In genomic region chr21:43810505-43811261, GRCh38 we compare ENCODE assay signal across 8 cellular contexts. TPM values are rescaled to one million over a fixed set of nuclear protein-coding genes. Genes with fewer than 3 reads are reported as not detected.
DNase-seq lines count a peak whose midpoint lies in the region; ATAC-seq, FAIRE-seq and TF ChIP-seq lines count a peak whose summit lies in the region.

No MANE protein-coding gene starts in this region.

- no peak for DNase-seq in AG04450 (ENCODE audit: low read depth, low spot score)
- DNase-seq in HL-60 (ENCODE audit: low read depth in 1 of 2, low spot score in 1 of 2) = peak in 1 of 2 experiments; percentile 92
- peak; percentile 61 for DNase-seq in NK-92 treated with Interleukin-12 subunit alpha and Interleukin-12 subunit beta, amount 100 ng/mL, for 24 hours (lab: John Stamatoyannopoulos, UW)
- DNase-seq in activated CD8-positive, alpha-beta memory T cell treated with anti-CD3 and anti-CD28 coated beads for 48 hours (ENCODE audit: low read depth in 2 of 3, low spot score in 2 of 3) = peak; percentile 76 to 98 (median 96)
- peak; percentile 41 to 100 for DNase-seq in H1 (ENCODE audit: low read depth in 1 of 2, low spot score in 2 of 2)
- peak; percentile 78 to 79 for DNase-seq in stimulated activated CD8-positive, alpha-beta memory T cell treated with anti-CD3 and anti-CD28 coated beads, Interleukin-4, amount 100 ng/mL, for 1 hour (ENCODE audit: low read depth in 2 of 2, low spot score in 1 of 2)

- H2AK5ac ChIP-seq in H1 (ENCODE audit: low read depth, low read length) = no peak overlapping the region

- H3K79me1 ChIP-seq in H1 (ENCODE audit: low read depth, low read length) = no peaks in the 10 kb centered on the region

- peak overlapping the region in 1 of 2 experiments; percentile 42; a peak in 3 of 4 replicates for H3K4me2 ChIP-seq in H1 (ENCODE audit: insufficient read depth in 1 of 2, low read depth in 2 of 2, low read length in 2 of 2)

- H2BK12ac ChIP-seq in H1 (ENCODE audit: low read depth, low read length) = peak overlapping the region; percentile 50; the same call in 1 of the 2 replicates

- no peak overlapping the region for H3K14ac ChIP-seq in H1 (ENCODE audit: insufficient read length)

- no peaks in the 10 kb centered on the region; a peak in 2 of 8 replicates for H3K36me3 ChIP-seq in H1 (ENCODE audit: control insufficient read depth in 2 of 4, insufficient read depth in 4 of 4, low read length in 3 of 4)

- no peak for TF ChIP-seq POLR2A in H1 (IDR thresholded peaks at IDR 0.05; ENCODE audit: control extremely low read depth in 1 of 2, low read depth in 2 of 2, low read length in 2 of 2)

- H2BK5ac ChIP-seq in H1 (ENCODE audit: low read depth, low read length) = 0 out of 2 replicates have a peak overlapping the region, but pooled peaks have one; percentile 20

- H3K9me3 ChIP-seq in AG04450 (ENCODE audit: control insufficient read depth, insufficient read depth, low read length) (no peaks in the 10 kb centered on the region), H1 (ENCODE audit: insufficient read depth in 2 of 2, low read depth in 1 of 2, low read length in 1 of 2) (no peaks in the 10 kb centered on the region), mononuclear cell (ENCODE audit: low read depth, low read length) (no peaks in the 10 kb centered on the region)

- H4K20me1 ChIP-seq in H1 (replicated peaks in 1 of 2; ENCODE audit: control insufficient read depth in 1 of 2, insufficient read depth in 2 of 2, low read length in 2 of 2) = peaks cover 0 to 2% of the 10 kb centered on the region in 2 experiments

- H3K23ac ChIP-seq in H1 (ENCODE audit: insufficient read length) = no peak overlapping the region

- H3K4me3 ChIP-seq in AG04450 (ENCODE audit: low read depth, low read length) (no peak overlapping the region), HL-60 (replicated peaks; ENCODE audit: insufficient read depth, low read length) (peak overlapping the region; percentile 14), H1 (ENCODE audit: extremely low read depth in 1 of 4, insufficient read depth in 2 of 4, low read depth in 3 of 4, low read length in 4 of 4) (no peak overlapping the region; a peak in 1 of 8 replicates), mononuclear cell (ENCODE audit: low read length) (peak overlapping the region; percentile 41)

- TF ChIP-seq RAD21 in H1 (IDR thresholded peaks at IDR 0.05 in 1 of 2, conservative IDR thresholded peaks at IDR 0.05 in 1 of 2; ENCODE audit: low read depth in 2 of 2, low read length in 2 of 2) = peak; percentile 97 to 99

- no peak overlapping the region for H2AFZ ChIP-seq in H1 (ENCODE audit: low read length)

- no peak overlapping the region for H3K56ac ChIP-seq in H1 (replicated peaks; ENCODE audit: insufficient read length, low read depth, low read length)

- H2BK20ac ChIP-seq in H1 (ENCODE audit: low read length) = 0 out of 2 replicates have a peak overlapping the region, but pooled peaks have one; percentile 21

- CTCF ChIA-PET in AG04450 (lab: Charles Lee) (interaction anchor here (0.5 to 1.5 kb wide), 8 partner anchors 9 to 214 kb away, joined by 3 to 6 read pairs (median 4); no protein-coding TSS in a partner anchor), H1 (lab: Charles Lee; ENCODE audit: partially characterized antibody) (interaction anchor here (0.7 to 2.4 kb wide), 34 partner anchors 9 to 257 kb away, joined by 3 to 15 read pairs (median 4); no protein-coding TSS in a partner anchor)

- H3K79me2 ChIP-seq in H1 (ENCODE audit: control insufficient read depth in 1 of 2, insufficient read depth in 2 of 2, low read length in 2 of 2) = no peaks in the 10 kb centered on the region

- no peak overlapping the region for H4K5ac ChIP-seq in H1 (ENCODE audit: insufficient read length, low read depth, low read length)

- H3K4ac ChIP-seq in H1 (replicated peaks; ENCODE audit: insufficient read length, low read depth, low read length) = no peak overlapping the region

- TF ChIP-seq EP300 in H1 (IDR thresholded peaks at IDR 0.05; ENCODE audit: borderline replicate concordance in 1 of 2, low read depth in 2 of 2, low read length in 2 of 2) = no peak

- H3K23me2 ChIP-seq in H1 (ENCODE audit: low read depth, low read length) = peaks cover 2% of the 10 kb centered on the region; the same call in 1 of the 2 replicates

- H3K27ac ChIP-seq in AG04450 (ENCODE audit: low read depth, low read length) = no peak overlapping the region
- H3K27ac ChIP-seq in HL-60 (replicated peaks) = peak overlapping the region; percentile 6
- no peak overlapping the region for H3K27ac ChIP-seq in H1 (ENCODE audit: low read depth, low read length)

- H4K8ac ChIP-seq in H1 (ENCODE audit: extremely low read depth, insufficient read depth, low read length) = no peak overlapping the region; the same call in 1 of the 2 replicates

- peak overlapping the region; percentile 6 for H4K91ac ChIP-seq in H1 (replicated peaks; ENCODE audit: insufficient read length, low read length)

- no peak overlapping the region; a peak in 1 of 7 replicates for H3K9ac ChIP-seq in H1 (replicated peaks in 1 of 4; ENCODE audit: extremely low read depth in 1 of 4, low read depth in 3 of 4, low read length in 3 of 4)

- TF ChIP-seq CTCF in AG04450 (IDR thresholded peaks at IDR 0.05; ENCODE audit: low read depth, low read length) (peak; percentile 93), HL-60 (IDR thresholded peaks at IDR 0.05; ENCODE audit: insufficient read depth, low read length) (peak; percentile 85), H1 (IDR thresholded peaks at IDR 0.05; ENCODE audit: control extremely low read depth in 1 of 3, insufficient read depth in 1 of 3, low read depth in 1 of 3, low read length in 3 of 3) (peak in 2 of 3 experiments; percentile 92 to 97; a peak in 3 of 4 replicates)

- POLR2A ChIA-PET in AG04450 (lab: Yijun Ruan, JAX) (interaction anchor here (2.6 kb wide), 1 partner anchor 165 kb away, joined by 7 read pairs; no protein-coding TSS in a partner anchor), H1 (lab: Charles Lee; ENCODE audit: partially characterized antibody) (interaction anchor here (0.8 to 8.4 kb wide), 8 partner anchors 8 to 97 kb away, joined by 3 to 80 read pairs (median 4); partner anchors contain the start of gene RRP1)

- peak; percentile 46 for ATAC-seq in GM18861 (IDR thresholded peaks at IDR 0.05; ENCODE audit: unreplicated experiment)

- no peak overlapping the region for H2BK120ac ChIP-seq in H1 (replicated peaks; ENCODE audit: low read depth, low read length)

- WGBS in H1 (ENCODE audit: extremely low coverage in 1 of 2, insufficient coverage in 1 of 2, insufficient read length in 1 of 2, insufficient replicate concordance in 2 of 2, low coverage in 1 of 2, low lambda C conversion rate in 2 of 2, missing lambda C conversion rate in 1 of 2), 2 experiments = 42% methylated on average over 18 of the region's 23 CpGs; no CpG with 5 or more reads in 1 of the 2 experiments

- no peak for FAIRE-seq in H1 (lab: Jason Lieb, UNC)

- peak overlapping the region; percentile 96; the same call in 1 of the 2 replicates for H2BK15ac ChIP-seq in H1 (ENCODE audit: low read length)

- H3K18ac ChIP-seq in H1 (ENCODE audit: extremely low read depth, low read length) = peak overlapping the region; percentile 11; the same call in 1 of the 2 replicates

- peaks cover 0 to 15% (median 12%) of the 10 kb centered on the region in 4 experiments; a peak in 6 of 7 replicates for H3K4me1 ChIP-seq in H1 (replicated peaks in 1 of 4; ENCODE audit: control insufficient read depth in 3 of 4, insufficient read depth in 4 of 4, low read length in 3 of 4)
- H3K4me1 ChIP-seq in mononuclear cell (ENCODE audit: insufficient read depth, low read length) = peaks cover 42% of the 10 kb centered on the region

- H3K27me3 ChIP-seq in AG04450 (ENCODE audit: control insufficient read depth, insufficient read depth, low read length) (peaks cover 3% of the 10 kb centered on the region), HL-60 (ENCODE audit: insufficient read depth, poor library complexity, severe bottlenecking) (no peaks in the 10 kb centered on the region), H1 (replicated peaks in 1 of 4; ENCODE audit: control insufficient read depth in 3 of 4, extremely low read depth in 1 of 4, insufficient read depth in 3 of 4, low read length in 3 of 4) (no peaks in the 10 kb centered on the region), mononuclear cell (ENCODE audit: insufficient read depth, low read length) (no peaks in the 10 kb centered on the region)

RNA-seq across cellular contexts. Expression of gene RRP1, which starts 21.3 kb away (rescaled TPM):
- polyA plus RNA-seq in AG04450 (2011; rRNA removed) (8.2 and 10.6 TPM in 2 replicates), H1 (2011; rRNA removed) (11.6 and 22.8 TPM in 2 replicates)
- polyA minus RNA-seq in AG04450 (2011; rRNA and poly(A)+ RNA removed) = 8.5 and 12.2 TPM in 2 replicates
- total RNA-seq in H1 (2021; fragmentation: NEBNext Ultra II Directional; extraction: Animal tissue kit (Norgen Biotek cat#: 25700)) = 54.3 and 55.2 TPM in 2 replicates
- polyA plus RNA-seq in H1 (2011; cell fraction: cytosol; rRNA removed) = 30.9 TPM
- 73.1 TPM for polyA plus RNA-seq in H1 (2011; cell fraction: nucleus; rRNA removed)
- 44.1 to 55.7 TPM (median 49.9 TPM) in 4 replicates for polyA plus RNA-seq in H1 (2012, experiment 1 of 2)
- polyA plus RNA-seq in H1 (2012, experiment 2 of 2) = 36.7 TPM
- polyA plus RNA-seq in H1 (2013, experiment 1 of 2) = 34.0 TPM
- polyA plus RNA-seq in H1 (2013, experiment 2 of 2) = 32.3 TPM
- 23.5 and 28.3 TPM in 2 replicates for polyA minus RNA-seq in H1 (2011; rRNA and poly(A)+ RNA removed)
- 18.1 TPM for polyA minus RNA-seq in H1 (2011; cell fraction: cytosol; rRNA and poly(A)+ RNA removed)
- 53.8 TPM for polyA minus RNA-seq in H1 (2011; cell fraction: nucleus; rRNA and poly(A)+ RNA removed)
- 10.0 TPM for total RNA-seq in mononuclear cell

RNA-seq across cellular contexts. Expression of gene CSTB, which starts 34.6 kb away (rescaled TPM):
- polyA plus RNA-seq in AG04450 (2011; rRNA removed) (54.3 and 62.0 TPM in 2 replicates), H1 (2011; rRNA removed) (63.1 and 64.1 TPM in 2 replicates)
- 29.1 and 31.3 TPM in 2 replicates for polyA minus RNA-seq in AG04450 (2011; rRNA and poly(A)+ RNA removed)
- 53.8 and 54.5 TPM in 2 replicates for total RNA-seq in H1 (2021; fragmentation: NEBNext Ultra II Directional; extraction: Animal tissue kit (Norgen Biotek cat#: 25700))
- polyA plus RNA-seq in H1 (2011; cell fraction: cytosol; rRNA removed) = 51.1 TPM
- 43.7 TPM for polyA plus RNA-seq in H1 (2011; cell fraction: nucleus; rRNA removed)
- 74.6 to 90.9 TPM (median 78.1 TPM) in 4 replicates for polyA plus RNA-seq in H1 (2012, experiment 1 of 2)
- 68.8 TPM for polyA plus RNA-seq in H1 (2012, experiment 2 of 2)
- 121 TPM for polyA plus RNA-seq in H1 (2013, experiment 1 of 2)
- 128 TPM for polyA plus RNA-seq in H1 (2013, experiment 2 of 2)
- polyA minus RNA-seq in H1 (2011; rRNA and poly(A)+ RNA removed) = 31.5 and 33.0 TPM in 2 replicates
- 17.4 TPM for polyA minus RNA-seq in H1 (2011; cell fraction: cytosol; rRNA and poly(A)+ RNA removed)
- polyA minus RNA-seq in H1 (2011; cell fraction: nucleus; rRNA and poly(A)+ RNA removed) = 15.0 TPM
- 9.4 TPM for total RNA-seq in mononuclear cell

RNA-seq across cellular contexts. Expression of gene AGPAT3, which starts 54.3 kb away (rescaled TPM):
- polyA plus RNA-seq in AG04450 (2011; rRNA removed) (36.1 and 47.2 TPM in 2 replicates), H1 (2011; rRNA removed) (6.7 and 7.3 TPM in 2 replicates)
- polyA minus RNA-seq in AG04450 (2011; rRNA and poly(A)+ RNA removed) = 56.4 and 67.6 TPM in 2 replicates
- total RNA-seq in H1 (2021; fragmentation: NEBNext Ultra II Directional; extraction: Animal tissue kit (Norgen Biotek cat#: 25700)) = 5.8 and 5.9 TPM in 2 replicates
- polyA plus RNA-seq in H1 (2011; cell fraction: cytosol; rRNA removed) = 5.3 TPM
- 8.9 TPM for polyA plus RNA-seq in H1 (2011; cell fraction: nucleus; rRNA removed)
- 5.0 to 8.9 TPM (median 7.8 TPM) in 4 replicates for polyA plus RNA-seq in H1 (2012, experiment 1 of 2)
- 4.7 TPM for polyA plus RNA-seq in H1 (2012, experiment 2 of 2)
- polyA plus RNA-seq in H1 (2013, experiment 1 of 2) = 7.3 TPM
- 8.3 TPM for polyA plus RNA-seq in H1 (2013, experiment 2 of 2)
- 8.1 and 15.0 TPM in 2 replicates for polyA minus RNA-seq in H1 (2011; rRNA and poly(A)+ RNA removed)
- polyA minus RNA-seq in H1 (2011; cell fraction: cytosol; rRNA and poly(A)+ RNA removed) = 8.5 TPM
- 10.8 TPM for polyA minus RNA-seq in H1 (2011; cell fraction: nucleus; rRNA and poly(A)+ RNA removed)
- total RNA-seq in mononuclear cell = 27.7 TPM

Comparison
In these comparisons a context has a peak if more than half of its experiments do, and no peak if none do; other contexts are left out.
1. H3K4me3 ChIP-seq: peak in HL-60 (single experiment) and mononuclear cell (single experiment); none in AG04450 (single experiment) and H1 (0 of 4).
2. Peak in every context shown above with its lines, with median percentiles within 50 percentile points of each other: CTCF ChIP-seq.